In genomic region chr1:43008106-43008424, GRCh38 we compare ENCODE assay signal across 1 cellular context.
A peak's percentile ranks its signal among the peaks of the same experiment; 100 is the strongest.
TF ChIP-seq lines count a peak whose summit lies in the region.

No MANE protein-coding gene starts in this region.

TF ChIP-seq in HepG2, 621 proteins besides CTCF, POLR2A, EP300 and RAD21:
- TF ChIP-seq MTF1 (CRISPR knock-in tag; IDR thresholded peaks at IDR 0.05) (no peak), IRF2 (CRISPR knock-in tag; IDR thresholded peaks at IDR 0.05) (0 out of 2 replicates have a peak, but pooled peaks have one; percentile 12), ZNF567 (CRISPR knock-in tag; IDR thresholded peaks at IDR 0.05; ENCODE audit: borderline replicate concordance) (no peak), ATF7-NPFF (CRISPR knock-in tag; IDR thresholded peaks at IDR 0.05; ENCODE audit: low read depth) (no peak), BHLHE40 (IDR thresholded peaks at IDR 0.05; ENCODE audit: low read length) (no peak), ZNF326 (CRISPR knock-in tag; IDR thresholded peaks at IDR 0.05; ENCODE audit: borderline replicate concordance) (no peak), ZFP1 (CRISPR knock-in tag; IDR thresholded peaks at IDR 0.05) (no peak), ELF4 (CRISPR knock-in tag; IDR thresholded peaks at IDR 0.05; ENCODE audit: borderline replicate concordance) (no peak), REL (CRISPR knock-in tag; conservative IDR thresholded peaks at IDR 0.05) (no peak), RFXANK (CRISPR knock-in tag; IDR thresholded peaks at IDR 0.05) (no peak), ZNF224 (CRISPR knock-in tag; IDR thresholded peaks at IDR 0.05) (no peak), PAWR (CRISPR knock-in tag; IDR thresholded peaks at IDR 0.05; ENCODE audit: borderline replicate concordance) (no peak), YY1 (IDR thresholded peaks at IDR 0.05; ENCODE audit: insufficient read depth, insufficient replicate concordance, low read depth, low read length) (peak; percentile 1), MYPOP (CRISPR knock-in tag; IDR thresholded peaks at IDR 0.05) (0 out of 2 replicates have a peak, but pooled peaks have one; percentile 39), SKI (IDR thresholded peaks at IDR 0.05; ENCODE audit: partially characterized antibody) (no peak), NFKBIZ (CRISPR knock-in tag; IDR thresholded peaks at IDR 0.05) (no peak), NR1H2 (CRISPR knock-in tag; IDR thresholded peaks at IDR 0.05; ENCODE audit: borderline replicate concordance, low read depth) (no peak)
- TF ChIP-seq, protein P1, sequence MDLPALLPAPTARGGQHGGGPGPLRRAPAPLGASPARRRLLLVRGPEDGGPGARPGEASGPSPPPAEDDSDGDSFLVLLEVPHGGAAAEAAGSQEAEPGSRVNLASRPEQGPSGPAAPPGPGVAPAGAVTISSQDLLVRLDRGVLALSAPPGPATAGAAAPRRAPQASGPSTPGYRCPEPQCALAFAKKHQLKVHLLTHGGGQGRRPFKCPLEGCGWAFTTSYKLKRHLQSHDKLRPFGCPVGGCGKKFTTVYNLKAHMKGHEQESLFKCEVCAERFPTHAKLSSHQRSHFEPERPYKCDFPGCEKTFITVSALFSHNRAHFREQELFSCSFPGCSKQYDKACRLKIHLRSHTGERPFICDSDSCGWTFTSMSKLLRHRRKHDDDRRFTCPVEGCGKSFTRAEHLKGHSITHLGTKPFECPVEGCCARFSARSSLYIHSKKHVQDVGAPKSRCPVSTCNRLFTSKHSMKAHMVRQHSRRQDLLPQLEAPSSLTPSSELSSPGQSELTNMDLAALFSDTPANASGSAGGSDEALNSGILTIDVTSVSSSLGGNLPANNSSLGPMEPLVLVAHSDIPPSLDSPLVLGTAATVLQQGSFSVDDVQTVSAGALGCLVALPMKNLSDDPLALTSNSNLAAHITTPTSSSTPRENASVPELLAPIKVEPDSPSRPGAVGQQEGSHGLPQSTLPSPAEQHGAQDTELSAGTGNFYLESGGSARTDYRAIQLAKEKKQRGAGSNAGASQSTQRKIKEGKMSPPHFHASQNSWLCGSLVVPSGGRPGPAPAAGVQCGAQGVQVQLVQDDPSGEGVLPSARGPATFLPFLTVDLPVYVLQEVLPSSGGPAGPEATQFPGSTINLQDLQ (CRISPR knock-in tag; IDR thresholded peaks at IDR 0.05), result no peak
TF ChIP-seq in HepG2: peak in this region for 3.
